In the genomic region with DNA sequence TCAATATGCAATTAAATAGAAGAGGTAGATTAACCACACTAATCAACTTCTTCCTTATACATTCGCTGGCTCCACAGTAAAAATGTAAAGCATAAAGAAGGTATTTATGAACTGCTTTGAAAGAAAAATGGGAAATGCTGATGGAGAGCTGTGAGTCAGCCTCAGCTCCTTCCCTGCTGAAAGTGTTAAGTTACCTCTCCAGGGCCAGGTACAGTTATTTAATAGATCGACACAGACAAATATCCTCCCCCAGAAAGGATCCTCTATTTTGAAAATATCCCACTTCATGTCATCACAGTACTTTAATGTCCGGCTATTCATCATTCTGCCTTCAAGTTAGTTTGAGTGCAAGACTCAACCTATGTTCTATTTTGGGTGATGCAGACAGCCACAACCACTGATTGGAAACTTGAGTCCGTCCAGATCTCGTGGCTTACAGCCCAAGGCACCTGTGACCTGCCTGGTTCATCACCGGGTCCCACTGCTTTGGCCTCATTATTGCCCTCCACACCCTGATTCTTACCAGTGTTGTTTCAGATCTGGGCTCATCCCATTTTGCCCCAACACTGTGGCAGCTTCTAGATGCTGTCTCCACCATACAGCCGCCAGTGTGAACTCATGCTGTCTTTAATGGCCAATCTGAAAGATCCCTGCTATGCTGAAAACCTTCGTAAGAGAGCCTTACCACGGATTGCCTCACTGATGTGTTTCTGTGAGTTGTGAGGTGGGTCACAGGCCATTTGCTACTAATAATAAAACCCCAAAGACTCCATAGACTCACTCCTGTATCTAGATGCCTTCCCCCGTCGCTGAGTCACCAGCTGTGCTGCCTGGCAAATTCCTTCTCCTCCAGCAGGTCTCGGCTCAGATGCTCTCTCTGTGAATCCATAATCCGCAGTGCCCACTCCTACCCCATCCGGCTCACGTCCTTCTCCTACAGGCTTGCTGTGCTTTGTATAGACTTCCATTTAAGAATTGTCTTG, we compare ENCODE assay signal across 10 cellular contexts. TPM values are rescaled to one million over a fixed set of nuclear protein-coding genes. Genes with fewer than 3 reads are reported as not detected.
DNase-seq lines count a peak whose midpoint lies in the region; FAIRE-seq and TF ChIP-seq lines count a peak whose summit lies in the region.
"Not testable (repeated sequence)": the region's sequence is repeated elsewhere in the genome, so short reads cannot be mapped to it uniquely, and the experiment has no call there.
"Had no signal": no experiment of that assay in that cellular context is flagged by ENCODE, and none has a peak within 500 bp of the region (broad histone marks: within the 10 kb centered on the region; RNA-seq: fewer than 3 reads in every experiment).

No MANE protein-coding gene starts in this region.

- peak; percentile 95 for FAIRE-seq in RCC 7860 (lab: Jason Lieb, UNC)
- peak; percentile 83 for FAIRE-seq in keratinocyte (lab: Jason Lieb, UNC)

- dilution Hi-C loops in keratinocyte (cut with MboI; ENCODE audit: extremely low pct_ligation_motif_present, low sequenced_read_pairs) = not testable (repeated sequence)

- not testable (repeated sequence) for H3K79me2 ChIP-seq in fibroblast of lung (ENCODE audit: control insufficient read depth, insufficient read depth, low read length); keratinocyte (ENCODE audit: control insufficient read depth, insufficient read depth, low read length)

- not testable (repeated sequence) for H3K9ac ChIP-seq in fibroblast of lung (ENCODE audit: insufficient read depth, low read length); keratinocyte (ENCODE audit: control insufficient read depth, extremely low read depth, insufficient read depth, low read length)

- H3K4me1 ChIP-seq in fibroblast of lung (ENCODE audit: control insufficient read depth, extremely low read depth, insufficient read depth, low read length); keratinocyte (ENCODE audit: control insufficient read depth, extremely low read depth, insufficient read depth, low read length): not testable (repeated sequence)

- H3K4me3 ChIP-seq in fibroblast of lung (replicated peaks in 1 of 4; ENCODE audit: control extremely low read depth in 1 of 4, insufficient read depth in 1 of 4, low read depth in 3 of 4, low read length in 4 of 4); keratinocyte (ENCODE audit: control insufficient read depth in 2 of 3, extremely low read depth in 1 of 3, insufficient read depth in 2 of 3, low read depth in 1 of 3, low read length in 3 of 3): not testable (repeated sequence)

- H3K4me2 ChIP-seq in fibroblast of lung (ENCODE audit: extremely low read depth, insufficient read depth, low read length); keratinocyte (ENCODE audit: control insufficient read depth, extremely low read depth, insufficient read depth, low read depth, low read length): not testable (repeated sequence)

- not testable (repeated sequence) for TF ChIP-seq CTCF in fibroblast of lung (conservative IDR thresholded peaks at IDR 0.05 in 1 of 2, IDR thresholded peaks at IDR 0.05 in 1 of 2; ENCODE audit: low read depth in 1 of 2, low read length in 2 of 2); keratinocyte (optimal IDR thresholded peaks at IDR 0.05 in 1 of 3, IDR thresholded peaks at IDR 0.05 in 1 of 3, conservative IDR thresholded peaks at IDR 0.05 in 1 of 3; ENCODE audit: extremely low read depth in 1 of 3, insufficient read depth in 2 of 3, low read length in 3 of 3)

- not testable (repeated sequence) for H4K20me1 ChIP-seq in fibroblast of lung (ENCODE audit: control insufficient read depth, extremely low read depth, insufficient read depth, low read length); keratinocyte (ENCODE audit: control insufficient read depth, extremely low read depth, insufficient read depth, low read length)

- not testable (repeated sequence) for H3K27me3 ChIP-seq in fibroblast of lung (ENCODE audit: control insufficient read depth, insufficient read depth, low read length); keratinocyte (ENCODE audit: control insufficient read depth, extremely low read depth, insufficient read depth, low read length)

- H3K9me1 ChIP-seq in keratinocyte (ENCODE audit: control insufficient read depth, extremely low read depth, insufficient read depth, low read length) = not testable (repeated sequence)

- not testable (repeated sequence) for H2AFZ ChIP-seq in fibroblast of lung (ENCODE audit: low read length); keratinocyte (ENCODE audit: control insufficient read depth, low read length)

- not testable (repeated sequence) for H3K36me3 ChIP-seq in fibroblast of lung (ENCODE audit: control insufficient read depth, insufficient read depth, low read length); keratinocyte (ENCODE audit: control insufficient read depth in 2 of 2, extremely low read depth in 1 of 2, insufficient read depth in 2 of 2, low read length in 2 of 2)

- DNase-seq in A172 (ENCODE audit: low spot score) = peak; percentile 49
- DNase-seq in EL = peak; percentile 92
- DNase-seq in HK-2 (ENCODE audit: unreplicated experiment) = peak; percentile 70
- peak; percentile 82 for DNase-seq in RCC 7860 (ENCODE audit: low spot score)
- peak; percentile 78 for DNase-seq in astrocyte of the hippocampus (ENCODE audit: low read depth, low spot score)
- peak; percentile 86 to 90 for DNase-seq in fibroblast of lung (ENCODE audit: low read depth in 2 of 2)
- not testable (repeated sequence) for DNase-seq in keratinocyte (ENCODE audit: low read depth, low spot score)
- peak; percentile 89 for DNase-seq in renal cortical epithelial cell (ENCODE audit: low read depth)

- not testable (repeated sequence) for H3K9me3 ChIP-seq in fibroblast of lung (ENCODE audit: control insufficient read depth, insufficient read depth, low read depth, low read length); keratinocyte (ENCODE audit: control insufficient read depth, low read depth, low read length)

- peak overlapping the region; percentile 53 for H3K27ac ChIP-seq in fibroblast of lung (ENCODE audit: insufficient read depth, low read length)
- not testable (repeated sequence) for H3K27ac ChIP-seq in keratinocyte (ENCODE audit: control insufficient read depth, insufficient read depth, low read length)

RNA-seq across cellular contexts. Expression of gene DDAH1, which starts 56.2 kb away (rescaled TPM):
- total RNA-seq in A172 (2014; rRNA removed; shearing (Covaris generic)) = 19.0 and 20.7 TPM in 2 replicates
- 22.6 and 50.0 TPM in 2 replicates for total RNA-seq in fibroblast of lung
- 164 and 218 TPM in 2 replicates for polyA plus RNA-seq in fibroblast of lung
- polyA plus RNA-seq in fibroblast of lung (2012) = 78.3 and 108 TPM in 2 replicates
- polyA minus RNA-seq in fibroblast of lung (ENCODE audit: low replicate concordance) = 84.3 and 113 TPM in 2 replicates
- polyA plus RNA-seq in keratinocyte = 2.3 to 7.5 TPM (median 5.8 TPM) in 3 replicates
- polyA plus RNA-seq in keratinocyte (2011; ENCODE audit: low read depth) = 0.96 TPM
- 3.8 and 7.6 TPM in 2 replicates for polyA plus RNA-seq in keratinocyte (2011; cell fraction: cytosol; rRNA removed)
- 2.5 and 2.9 TPM in 2 replicates for polyA plus RNA-seq in keratinocyte (2011; cell fraction: nucleus; rRNA removed)
- 0.87 and 5.3 TPM in 2 replicates for polyA plus RNA-seq in keratinocyte (2012; ENCODE audit: low replicate concordance)
- polyA minus RNA-seq in keratinocyte = 2.2 to 10.8 TPM (median 5.4 TPM) in 3 replicates
- 3.8 TPM for polyA minus RNA-seq in keratinocyte (2011; cell fraction: cytosol; rRNA and poly(A)+ RNA removed)
- 1.3 and 3.1 TPM in 2 replicates for polyA minus RNA-seq in keratinocyte (2011; cell fraction: nucleus; rRNA and poly(A)+ RNA removed)
- total RNA-seq in renal cortical epithelial cell = 37.9 and 56.7 TPM in 2 replicates
- total RNA-seq: CD8-positive, alpha-beta memory T cell had no signal
- polyA plus RNA-seq: CD8-positive, alpha-beta memory T cell had no signal

RNA-seq across cellular contexts. Expression of gene CCN1, which starts 59.4 kb away (rescaled TPM):
- 23.5 and 23.9 TPM in 2 replicates for total RNA-seq in A172 (2014; rRNA removed; shearing (Covaris generic))
- 48.5 and 146 TPM in 2 replicates for total RNA-seq in fibroblast of lung
- polyA plus RNA-seq in fibroblast of lung = 531 and 635 TPM in 2 replicates
- 570 and 726 TPM in 2 replicates for polyA plus RNA-seq in fibroblast of lung (2012)
- 406 and 477 TPM in 2 replicates for polyA minus RNA-seq in fibroblast of lung (ENCODE audit: low replicate concordance)
- 77.2 to 238 TPM (median 95.2 TPM) in 3 replicates for polyA plus RNA-seq in keratinocyte
- 58.9 TPM for polyA plus RNA-seq in keratinocyte (2011; ENCODE audit: low read depth)
- 74.0 and 77.9 TPM in 2 replicates for polyA plus RNA-seq in keratinocyte (2011; cell fraction: cytosol; rRNA removed)
- polyA plus RNA-seq in keratinocyte (2011; cell fraction: nucleus; rRNA removed) = 520 and 553 TPM in 2 replicates
- polyA plus RNA-seq in keratinocyte (2012; ENCODE audit: low replicate concordance) = 186 and 227 TPM in 2 replicates
- polyA minus RNA-seq in keratinocyte = 54.3 to 160 TPM (median 85.0 TPM) in 3 replicates
- polyA minus RNA-seq in keratinocyte (2011; cell fraction: cytosol; rRNA and poly(A)+ RNA removed) = 143 TPM
- polyA minus RNA-seq in keratinocyte (2011; cell fraction: nucleus; rRNA and poly(A)+ RNA removed) = 180 and 278 TPM in 2 replicates
- total RNA-seq in renal cortical epithelial cell = 96.7 and 212 TPM in 2 replicates
- polyA plus RNA-seq: CD8-positive, alpha-beta memory T cell; IgD-negative memory B cell had no signal
